Comparison of ENCODE assay signal across 10 cellular contexts in genomic region chr22:24510694-24511625, GRCh38. TPM values are rescaled to one million over a fixed set of nuclear protein-coding genes. Genes with fewer than 3 reads are reported as not detected.
A peak's percentile ranks its signal among the peaks of the same experiment; 100 is the strongest.
DNase-seq lines count a peak whose midpoint lies in the region; ATAC-seq and TF ChIP-seq lines count a peak whose summit lies in the region.
"Had no signal": no experiment of that assay in that cellular context is flagged by ENCODE, and none has a peak within 500 bp of the region (broad histone marks: within the 10 kb centered on the region; RNA-seq: fewer than 3 reads in every experiment).

No MANE protein-coding gene starts in this region.

- H3K4me3 Mint-ChIP-seq in T-helper 2 cell treated with Interferon-gamma antibody and Interleukin-4, amounts not matched to agents 5 μg/mL and 100 μg/mL, for 36 hours = no peak overlapping the region
- H3K4me3 Mint-ChIP-seq: CD4-positive, CD25-positive, alpha-beta regulatory T cell had no signal

- H3K4me3 ChIP-seq in left ventricle myocardium inferior (no peak overlapping the region), stomach (no peak overlapping the region)
- H3K4me3 ChIP-seq: esophagus muscularis mucosa had no signal

- peaks cover 19% of the 10 kb centered on the region for H3K4me1 Mint-ChIP-seq in T-helper 2 cell treated with Interferon-gamma antibody and Interleukin-4, amounts not matched to agents 5 μg/mL and 100 μg/mL, for 36 hours (ENCODE audit: low read depth)

- peaks cover 34% of the 10 kb centered on the region for H3K4me1 ChIP-seq in left ventricle myocardium inferior
- peaks cover 33 to 71% (median 54%) of the 10 kb centered on the region in 4 donors for H3K4me1 ChIP-seq in stomach

- no peak for TF ChIP-seq EP300 in stomach (IDR thresholded peaks at IDR 0.05)

- no peaks in the 10 kb centered on the region for H3K36me3 Mint-ChIP-seq in T-helper 2 cell treated with Interferon-gamma antibody and Interleukin-4, amounts not matched to agents 5 μg/mL and 100 μg/mL, for 36 hours (ENCODE audit: low read depth)
- H3K36me3 Mint-ChIP-seq: CD4-positive, CD25-positive, alpha-beta regulatory T cell had no signal

- H3K9me3 ChIP-seq in left ventricle myocardium inferior (replicated peaks) (no peaks in the 10 kb centered on the region), stomach (no peaks in the 10 kb centered on the region)
- H3K9me3 ChIP-seq: esophagus muscularis mucosa had no signal

- no peak for DNase-seq in T-helper 2 cell treated with Interferon-gamma antibody and Interleukin-4, amounts not matched to agents 5 μg/mL and 100 μg/mL, for 36 hours (ENCODE audit: low spot score)
- DNase-seq in T-helper 2 cell = no peak
- peak; percentile 95 for DNase-seq in SKM-1 treated with dmso at 0.1 percent for 144 hours (lab: John Stamatoyannopoulos, UW; ENCODE audit: unreplicated experiment)
- DNase-seq in left ventricle myocardium inferior = peak; percentile 25
- DNase-seq in stomach = peak; percentile 68
- DNase-seq in cortex of kidney (lab: John Stamatoyannopoulos, UW) = no peak
- DNase-seq: CD4-positive, CD25-positive, alpha-beta regulatory T cell had no signal

- WGBS in stomach, 5 donors = 28 to 39% (median 31%) methylated on average over 9 of the region's 9 CpGs

- H3K27ac Mint-ChIP-seq in T-helper 2 cell treated with Interferon-gamma antibody and Interleukin-4, amounts not matched to agents 5 μg/mL and 100 μg/mL, for 36 hours = peak overlapping the region; percentile 24
- H3K27ac Mint-ChIP-seq: CD4-positive, CD25-positive, alpha-beta regulatory T cell had no signal

- no peak for TF ChIP-seq CTCF in left ventricle myocardium inferior (IDR thresholded peaks at IDR 0.05; ENCODE audit: borderline replicate concordance)
- TF ChIP-seq CTCF in stomach (IDR thresholded peaks at IDR 0.05) = no peak

- H3K36me3 ChIP-seq in left ventricle myocardium inferior (no peaks in the 10 kb centered on the region), stomach (no peaks in the 10 kb centered on the region)
- H3K36me3 ChIP-seq: esophagus muscularis mucosa had no signal

- TF ChIP-seq POLR2A in stomach (IDR thresholded peaks at IDR 0.05) = no peak

- intact Hi-C loops in left ventricle myocardium inferior (cut with micrococcal nuclease) = no loop called here
- intact Hi-C loops in stomach (cut with DNase I; ENCODE audit: low total_unique reads) = no loop called here

- ATAC-seq in GM21723 (IDR thresholded peaks at IDR 0.05; ENCODE audit: unreplicated experiment) = no peak
- no peak for ATAC-seq in GM19395 (IDR thresholded peaks at IDR 0.05; ENCODE audit: unreplicated experiment)

- H3K27ac ChIP-seq in left ventricle myocardium inferior (replicated peaks) = peak overlapping the region; percentile 50
- peak overlapping the region in 4 of 5 donors; percentile 9 to 55 (median 46) for H3K27ac ChIP-seq in stomach
- H3K27ac ChIP-seq: esophagus muscularis mucosa had no signal

- no peaks in the 10 kb centered on the region for H3K9me3 Mint-ChIP-seq in T-helper 2 cell treated with Interferon-gamma antibody and Interleukin-4, amounts not matched to agents 5 μg/mL and 100 μg/mL, for 36 hours
- H3K9me3 Mint-ChIP-seq: CD4-positive, CD25-positive, alpha-beta regulatory T cell had no signal

- H3K27me3 ChIP-seq in left ventricle myocardium inferior (ENCODE audit: low read depth) (no peaks in the 10 kb centered on the region), stomach (no peaks in the 10 kb centered on the region)

- peaks cover 6% of the 10 kb centered on the region for H3K27me3 Mint-ChIP-seq in T-helper 2 cell treated with Interferon-gamma antibody and Interleukin-4, amounts not matched to agents 5 μg/mL and 100 μg/mL, for 36 hours (ENCODE audit: low read depth)
- H3K27me3 Mint-ChIP-seq: CD4-positive, CD25-positive, alpha-beta regulatory T cell had no signal

RNA-seq across cellular contexts. Expression of gene UPB1, which starts 15.8 kb away (rescaled TPM):
- total RNA-seq in left ventricle myocardium inferior = 1.1 TPM
- total RNA-seq in stomach = under 1 TPM in 1 of 5 donors, not detected in 4; 0.73 TPM
- polyA plus RNA-seq in stomach = under 1 TPM in 1 of 3 donors, not detected in 2; 0.35 TPM
- polyA plus RNA-seq: CD4-positive, CD25-positive, alpha-beta regulatory T cell had no signal

RNA-seq across cellular contexts. Expression of gene GUCD1, which starts 44.0 kb away (rescaled TPM):
- total RNA-seq in left ventricle myocardium inferior (203 TPM), stomach (100 to 1,000 TPM; 120 to 196 (median 171) TPM)
- 100 to 1,000 TPM in 2 of 3 donors, 10 to 100 TPM in 1; 87.4 to 165 (median 110) TPM for polyA plus RNA-seq in stomach

RNA-seq across cellular contexts. Expression of gene SNRPD3, which starts 44.8 kb away (rescaled TPM):
- total RNA-seq in left ventricle myocardium inferior (69.9 TPM), stomach (100 to 1,000 TPM in 4 of 5 donors, 10 to 100 TPM in 1; 75.6 to 153 (median 121) TPM)
- 100 to 1,000 TPM; 101 to 144 (median 109) TPM for polyA plus RNA-seq in stomach

Comparison
In these comparisons a context has a peak if more than half of its experiments do, and no peak if none do; other contexts are left out.
1. DNase-seq: peak in SKM-1 treated with dmso at 0.1 percent for 144 hours (single experiment), left ventricle myocardium inferior (single experiment) and stomach (single experiment); none in T-helper 2 cell treated with Interferon-gamma antibody and Interleukin-4, amounts not matched to agents 5 μg/mL and 100 μg/mL, for 36 hours (single experiment), T-helper 2 cell (0 of 5) and cortex of kidney (single experiment).